8 cellular contexts compared by ENCODE assay signal in the genomic region with DNA sequence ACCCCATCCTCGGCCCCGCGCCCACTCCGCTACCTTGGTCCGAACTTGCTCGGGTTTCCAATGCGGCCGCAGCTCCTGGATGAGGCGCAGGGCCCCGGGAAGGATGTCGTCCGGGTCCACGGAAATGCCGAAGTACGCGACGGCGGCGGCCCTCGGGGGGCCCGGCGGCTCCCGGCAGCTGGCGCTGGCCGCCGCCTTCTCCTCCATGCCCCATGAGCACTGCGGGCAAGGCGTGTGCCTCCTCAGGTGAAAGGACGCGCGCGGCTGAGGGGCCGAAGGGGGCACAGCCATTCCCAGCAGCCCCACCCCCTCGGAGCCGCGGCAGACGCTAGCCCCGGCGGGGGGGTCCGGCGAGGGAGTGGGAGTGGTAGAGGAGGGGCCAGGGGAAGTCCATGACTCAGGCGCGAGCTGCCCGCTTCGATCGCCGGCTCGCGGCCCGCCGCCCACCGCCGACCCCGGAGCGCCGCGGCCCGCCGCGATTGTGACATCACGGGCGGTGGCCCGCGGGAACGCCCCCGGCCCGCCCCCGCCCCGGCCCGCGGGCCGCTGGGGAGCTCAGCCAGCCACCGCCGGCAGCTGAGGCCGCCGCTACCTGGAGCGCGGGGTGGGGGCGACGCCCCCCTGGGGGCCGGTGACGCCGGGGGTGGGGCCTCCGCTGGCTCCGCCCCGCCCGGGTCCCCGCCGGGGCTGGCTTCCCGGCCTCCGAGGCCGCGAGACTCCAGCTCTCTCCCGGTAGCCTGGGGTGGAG. TPM values are rescaled to one million over a fixed set of nuclear protein-coding genes. Genes with fewer than 3 reads are reported as not detected.
A peak's percentile ranks its signal among the peaks of the same experiment; 100 is the strongest.
DNase-seq lines count a peak whose midpoint lies in the region; ATAC-seq and TF ChIP-seq lines count a peak whose summit lies in the region.

A gene with protein sequence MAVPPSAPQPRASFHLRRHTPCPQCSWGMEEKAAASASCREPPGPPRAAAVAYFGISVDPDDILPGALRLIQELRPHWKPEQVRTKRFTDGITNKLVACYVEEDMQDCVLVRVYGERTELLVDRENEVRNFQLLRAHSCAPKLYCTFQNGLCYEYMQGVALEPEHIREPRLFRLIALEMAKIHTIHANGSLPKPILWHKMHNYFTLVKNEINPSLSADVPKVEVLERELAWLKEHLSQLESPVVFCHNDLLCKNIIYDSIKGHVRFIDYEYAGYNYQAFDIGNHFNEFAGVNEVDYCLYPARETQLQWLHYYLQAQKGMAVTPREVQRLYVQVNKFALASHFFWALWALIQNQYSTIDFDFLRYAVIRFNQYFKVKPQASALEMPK (minus strand): TSS at position 483 of the 748 bp plus-strand sequence. CDS start 192 bp downstream, at position 291.

- peak within 1 kb of the TSS; percentile 37 for H3K9ac ChIP-seq in fibroblast of lung (ENCODE audit: insufficient read depth, low read length)

- H2AFZ ChIP-seq in GM23338 (peak within 1 kb of the TSS; percentile 97), fibroblast of lung (ENCODE audit: low read length) (peak within 1 kb of the TSS; percentile 49)

- no peaks in the 10 kb centered on the region for H4K20me1 ChIP-seq in GM23338 (replicated peaks; ENCODE audit: insufficient read depth)
- H4K20me1 ChIP-seq in fibroblast of lung (ENCODE audit: control insufficient read depth, extremely low read depth, insufficient read depth, low read length), result no peaks in the 10 kb centered on the region

- peak; percentile 20 for ATAC-seq in GM23338
- ATAC-seq in activated T-cell treated with anti-CD3 and anti-CD28 coated beads, Interleukin-2, amount 50 U/mL, for 72 hours (replicated peaks in 1 of 2), result peak; percentile 79 to 80
- peak; percentile 73 to 82 for ATAC-seq in natural killer cell treated with Interleukin-12 subunit alpha and Interleukin-12 subunit beta and Interleukin-15 and Interleukin-18, amount 100 ng/mL, for 72 hours
- ATAC-seq in stimulated activated naive CD8-positive, alpha-beta T cell treated with anti-CD3 and anti-CD28 coated beads, Interleukin-15, amount 100 ng/mL, for 72 hours, result peak; percentile 62
- no peak for ATAC-seq in GM21390 (IDR thresholded peaks at IDR 0.05; ENCODE audit: unreplicated experiment)

- no peak within 1 kb of the TSS for H3K27ac ChIP-seq in GM23338 (ENCODE audit: low read depth)
- H3K27ac ChIP-seq in fibroblast of lung (ENCODE audit: insufficient read depth, low read length), result no peak within 1 kb of the TSS

- DNase-seq in GM23338 (ENCODE audit: low spot score) (peak; percentile 65), NCI-H774 (lab: John Stamatoyannopoulos, UW) (peak; percentile 70), fibroblast of lung (ENCODE audit: low read depth in 2 of 2) (peak; percentile 37 to 59), AML-193 (lab: John Stamatoyannopoulos, UW) (no peak)
- peak; percentile 64 to 66 for DNase-seq in activated T-cell treated with anti-CD3 and anti-CD28 coated beads, Interleukin-2, amount 50 U/mL, for 72 hours
- DNase-seq in natural killer cell treated with Interleukin-12 subunit alpha and Interleukin-12 subunit beta and Interleukin-15 and Interleukin-18, amount 100 ng/mL, for 72 hours (ENCODE audit: low spot score), result peak; percentile 77
- DNase-seq in stimulated activated naive CD8-positive, alpha-beta T cell treated with anti-CD3 and anti-CD28 coated beads, Interleukin-15, amount 100 ng/mL, for 72 hours, result peak; percentile 40 to 53

- peaks cover 48% of the 10 kb centered on the region for H3K4me1 Mint-ChIP-seq in GM23338
- no peaks in the 10 kb centered on the region for H3K4me1 Mint-ChIP-seq in activated T-cell treated with anti-CD3 and anti-CD28 coated beads, Interleukin-2, amount 50 U/mL, for 72 hours (ENCODE audit: low read depth)
- H3K4me1 Mint-ChIP-seq in natural killer cell treated with Interleukin-12 subunit alpha and Interleukin-12 subunit beta and Interleukin-15 and Interleukin-18, amount 100 ng/mL, for 72 hours (ENCODE audit: low read depth in 2 of 2), result peaks cover 0 to 7% of the 10 kb centered on the region in 2 donors
- H3K4me1 Mint-ChIP-seq in stimulated activated naive CD8-positive, alpha-beta T cell treated with anti-CD3 and anti-CD28 coated beads, Interleukin-15, amount 100 ng/mL, for 72 hours, result peaks cover 5% of the 10 kb centered on the region

- peaks cover 26% of the 10 kb centered on the region for H3K27me3 Mint-ChIP-seq in GM23338 (ENCODE audit: insufficient read depth, low read depth, poor library complexity)
- peaks cover 6% of the 10 kb centered on the region for H3K27me3 Mint-ChIP-seq in activated T-cell treated with anti-CD3 and anti-CD28 coated beads, Interleukin-2, amount 50 U/mL, for 72 hours (ENCODE audit: low read depth)
- peaks cover 0 to 8% of the 10 kb centered on the region in 2 donors for H3K27me3 Mint-ChIP-seq in natural killer cell treated with Interleukin-12 subunit alpha and Interleukin-12 subunit beta and Interleukin-15 and Interleukin-18, amount 100 ng/mL, for 72 hours
- H3K27me3 Mint-ChIP-seq in stimulated activated naive CD8-positive, alpha-beta T cell treated with anti-CD3 and anti-CD28 coated beads, Interleukin-15, amount 100 ng/mL, for 72 hours, result peaks cover 10% of the 10 kb centered on the region

- no peaks in the 10 kb centered on the region; the same call in 1 of the 3 replicates for H3K36me3 Mint-ChIP-seq in GM23338 (ENCODE audit: low read depth)
- no peaks in the 10 kb centered on the region for H3K36me3 Mint-ChIP-seq in activated T-cell treated with anti-CD3 and anti-CD28 coated beads, Interleukin-2, amount 50 U/mL, for 72 hours (ENCODE audit: insufficient read depth in 2 of 2)
- no peaks in the 10 kb centered on the region for H3K36me3 Mint-ChIP-seq in natural killer cell treated with Interleukin-12 subunit alpha and Interleukin-12 subunit beta and Interleukin-15 and Interleukin-18, amount 100 ng/mL, for 72 hours

- H3K4me3 Mint-ChIP-seq in GM23338, result peak within 1 kb of the TSS; percentile 81
- H3K4me3 Mint-ChIP-seq in activated T-cell treated with anti-CD3 and anti-CD28 coated beads, Interleukin-2, amount 50 U/mL, for 72 hours, result peak within 1 kb of the TSS; percentile 72 to 79
- H3K4me3 Mint-ChIP-seq in natural killer cell treated with Interleukin-12 subunit alpha and Interleukin-12 subunit beta and Interleukin-15 and Interleukin-18, amount 100 ng/mL, for 72 hours, result peak within 1 kb of the TSS; percentile 56
- H3K4me3 Mint-ChIP-seq in stimulated activated naive CD8-positive, alpha-beta T cell treated with anti-CD3 and anti-CD28 coated beads, Interleukin-15, amount 100 ng/mL, for 72 hours, result peak within 1 kb of the TSS; percentile 76 to 82

- H3K36me3 ChIP-seq in GM23338 (ENCODE audit: insufficient read depth), result no peaks in the 10 kb centered on the region
- H3K36me3 ChIP-seq in fibroblast of lung (ENCODE audit: control insufficient read depth, insufficient read depth, low read length), result no peaks in the 10 kb centered on the region

- no peaks in the 10 kb centered on the region for H3K9me2 ChIP-seq in GM23338 (ENCODE audit: insufficient read depth)

- TF ChIP-seq CTCF in GM23338 (conservative IDR thresholded peaks at IDR 0.05; ENCODE audit: low read depth in 2 of 2) (no peak), fibroblast of lung (conservative IDR thresholded peaks at IDR 0.05 in 1 of 2, IDR thresholded peaks at IDR 0.05 in 1 of 2; ENCODE audit: low read depth in 1 of 2, low read length in 2 of 2) (no peak)

- no peaks in the 10 kb centered on the region; the same call in 1 of the 2 replicates for H3F3A ChIP-seq in GM23338 (replicated peaks; ENCODE audit: low read depth)

- no peak within 1 kb of the TSS for H3K27ac Mint-ChIP-seq in GM23338
- no peak within 1 kb of the TSS for H3K27ac Mint-ChIP-seq in activated T-cell treated with anti-CD3 and anti-CD28 coated beads, Interleukin-2, amount 50 U/mL, for 72 hours
- H3K27ac Mint-ChIP-seq in natural killer cell treated with Interleukin-12 subunit alpha and Interleukin-12 subunit beta and Interleukin-15 and Interleukin-18, amount 100 ng/mL, for 72 hours, result no peak within 1 kb of the TSS
- peak within 1 kb of the TSS in 1 of 2 donors; percentile 63 for H3K27ac Mint-ChIP-seq in stimulated activated naive CD8-positive, alpha-beta T cell treated with anti-CD3 and anti-CD28 coated beads, Interleukin-15, amount 100 ng/mL, for 72 hours

- no peaks in the 10 kb centered on the region for H3K9me3 Mint-ChIP-seq in GM23338
- H3K9me3 Mint-ChIP-seq in activated T-cell treated with anti-CD3 and anti-CD28 coated beads, Interleukin-2, amount 50 U/mL, for 72 hours, result no peaks in the 10 kb centered on the region
- H3K9me3 Mint-ChIP-seq in natural killer cell treated with Interleukin-12 subunit alpha and Interleukin-12 subunit beta and Interleukin-15 and Interleukin-18, amount 100 ng/mL, for 72 hours, result no peaks in the 10 kb centered on the region
- H3K9me3 Mint-ChIP-seq in stimulated activated naive CD8-positive, alpha-beta T cell treated with anti-CD3 and anti-CD28 coated beads, Interleukin-15, amount 100 ng/mL, for 72 hours, result no peaks in the 10 kb centered on the region

- no peaks in the 10 kb centered on the region for H3K9me3 ChIP-seq in fibroblast of lung (ENCODE audit: control insufficient read depth, insufficient read depth, low read depth, low read length)

- H3K4me2 ChIP-seq in GM23338, result peak within 1 kb of the TSS; percentile 92
- peak within 1 kb of the TSS; percentile 68 for H3K4me2 ChIP-seq in fibroblast of lung (ENCODE audit: extremely low read depth, insufficient read depth, low read length)

- no peaks in the 10 kb centered on the region for H3K79me2 ChIP-seq in GM23338 (replicated peaks; ENCODE audit: insufficient read depth)
- H3K79me2 ChIP-seq in fibroblast of lung (ENCODE audit: control insufficient read depth, insufficient read depth, low read length), result no peaks in the 10 kb centered on the region

- H3K4me1 ChIP-seq in GM23338 (ENCODE audit: insufficient read depth), result peaks cover 31% of the 10 kb centered on the region
- no peaks in the 10 kb centered on the region for H3K4me1 ChIP-seq in fibroblast of lung (ENCODE audit: control insufficient read depth, extremely low read depth, insufficient read depth, low read length)

- H3K27me3 ChIP-seq in GM23338 (ENCODE audit: insufficient read depth) (peaks cover 19% of the 10 kb centered on the region; the same call in 1 of the 2 replicates), fibroblast of lung (ENCODE audit: control insufficient read depth, insufficient read depth, low read length) (peaks cover 29% of the 10 kb centered on the region)

- H3K4me3 ChIP-seq in GM23338 (peak within 1 kb of the TSS; percentile 85), fibroblast of lung (replicated peaks in 1 of 4; ENCODE audit: control extremely low read depth in 1 of 4, insufficient read depth in 1 of 4, low read depth in 3 of 4, low read length in 4 of 4) (peak within 1 kb of the TSS; percentile 34 to 62 (median 52))

RNA-seq across cellular contexts. Expression of the gene that starts here (rescaled TPM):
- 18.9 and 26.2 TPM in 2 replicates for total RNA-seq in GM23338 (2014; rRNA removed; shearing (Covaris generic))
- polyA plus RNA-seq in GM23338 (2016; fragmentation: Nextera tagmentation; extraction: Ambion mirVana) (7.6 and 9.0 TPM in 2 replicates), fibroblast of lung (2.7 and 4.0 TPM in 2 replicates)
- 1 to 10 TPM; 1.7 TPM for total RNA-seq in activated T-cell treated with anti-CD3 and anti-CD28 coated beads, Interleukin-2, amount 50 U/mL, for 72 hours
- 1.7 and 3.3 TPM in 2 replicates for total RNA-seq in fibroblast of lung
- 1.7 and 3.3 TPM in 2 replicates for polyA plus RNA-seq in fibroblast of lung (2012)
- polyA minus RNA-seq in fibroblast of lung (ENCODE audit: low replicate concordance), result 3.4 and 10.5 TPM in 2 replicates
- under 1 TPM; 0.50 to 0.67 TPM for total RNA-seq in natural killer cell treated with Interleukin-12 subunit alpha and Interleukin-12 subunit beta and Interleukin-15 and Interleukin-18, amount 100 ng/mL, for 72 hours

Comparison
In these comparisons a context has a peak if more than half of its experiments do, and no peak if none do; other contexts are left out.
1. Peak in DNase-seq and ATAC-seq in natural killer cell treated with Interleukin-12 subunit alpha and Interleukin-12 subunit beta and Interleukin-15 and Interleukin-18, amount 100 ng/mL, for 72 hours; RNA of the gene not detected or under 1 TPM.
2. DNase-seq: peak in GM23338 (single experiment), NCI-H774 (single experiment), activated T-cell treated with anti-CD3 and anti-CD28 coated beads, Interleukin-2, amount 50 U/mL, for 72 hours (2 of 2), fibroblast of lung (2 of 2) and stimulated activated naive CD8-positive, alpha-beta T cell treated with anti-CD3 and anti-CD28 coated beads, Interleukin-15, amount 100 ng/mL, for 72 hours (2 of 2); none in AML-193 (0 of 2).
3. Peak in every context shown above with its lines, with median percentiles within 50 percentile points of each other: H3K4me3 Mint-ChIP-seq.